Comparison of ENCODE assay signal across 9 cellular contexts in genomic region chr19:17289489-17289888, GRCh38. TPM values are rescaled to one million over a fixed set of nuclear protein-coding genes. Genes with fewer than 3 reads are reported as not detected.
A peak's percentile ranks its signal among the peaks of the same experiment; 100 is the strongest.
DNase-seq lines count a peak whose midpoint lies in the region; ATAC-seq and TF ChIP-seq lines count a peak whose summit lies in the region.
"Had no signal": no experiment of that assay in that cellular context is flagged by ENCODE, and none has a peak within 500 bp of the region (broad histone marks: within the 10 kb centered on the region; RNA-seq: fewer than 3 reads in every experiment).

No MANE protein-coding gene starts in this region.

- no peak overlapping the region for H3K27ac ChIP-seq in PC-3 (ENCODE audit: low read length)
- H3K27ac ChIP-seq in colonic mucosa = no peak overlapping the region
- H3K27ac ChIP-seq in lower lobe of right lung = no peak overlapping the region
- H3K27ac ChIP-seq in uterus = no peak overlapping the region
- H3K27ac ChIP-seq: 22Rv1 had no signal

- H3K4me2 ChIP-seq in PC-3 (ENCODE audit: low read length) = no peak overlapping the region

- H3K9ac ChIP-seq in PC-3 (ENCODE audit: low read length) = no peak overlapping the region
- H3K9ac ChIP-seq in colonic mucosa (ENCODE audit: low read depth in 2 of 2, low read length in 2 of 2) = no peak overlapping the region

- H3K27me3 ChIP-seq in PC-3 (ENCODE audit: low read length) = no peaks in the 10 kb centered on the region
- H3K27me3 ChIP-seq in colonic mucosa = no peaks in the 10 kb centered on the region
- H3K27me3 ChIP-seq in lower lobe of right lung (ENCODE audit: low read depth) = no peaks in the 10 kb centered on the region
- no peaks in the 10 kb centered on the region for H3K27me3 ChIP-seq in uterus

- H3K4me3 ChIP-seq in PC-3 (ENCODE audit: low read length) (no peak overlapping the region), colonic mucosa (no peak overlapping the region), lower lobe of right lung (no peak overlapping the region), uterus (no peak overlapping the region)

- TF ChIP-seq CTCF in PC-3 (conservative IDR thresholded peaks at IDR 0.05; ENCODE audit: low read depth, low read length) = no peak
- no peak for TF ChIP-seq CTCF in colonic mucosa (IDR thresholded peaks at IDR 0.05)
- no peak for TF ChIP-seq CTCF in lower lobe of right lung (IDR thresholded peaks at IDR 0.05)
- no peak for TF ChIP-seq CTCF in uterus (IDR thresholded peaks at IDR 0.05)
- TF ChIP-seq CTCF in omental fat pad (IDR thresholded peaks at IDR 0.05) = no peak

- ATAC-seq in PC-3 = peak; percentile 42; the same call in 1 of the 2 replicates
- ATAC-seq in lower lobe of right lung = no peak
- no peak for ATAC-seq in omental fat pad (ENCODE audit: low FRiP score)
- ATAC-seq in HG02610 (IDR thresholded peaks at IDR 0.05; ENCODE audit: unreplicated experiment) = no peak

- no peaks in the 10 kb centered on the region for H3K4me1 ChIP-seq in PC-3 (ENCODE audit: insufficient read depth, low read length)
- no peaks in the 10 kb centered on the region for H3K4me1 ChIP-seq in colonic mucosa
- peaks cover 12% of the 10 kb centered on the region for H3K4me1 ChIP-seq in lower lobe of right lung
- no peaks in the 10 kb centered on the region for H3K4me1 ChIP-seq in uterus

- H3K36me3 ChIP-seq in PC-3 (ENCODE audit: low read depth, low read length) (0 out of 2 replicates have a peak, but pooled peaks cover 5% of the 10 kb centered on the region), colonic mucosa (no peaks in the 10 kb centered on the region), lower lobe of right lung (no peaks in the 10 kb centered on the region), uterus (no peaks in the 10 kb centered on the region)

- CTCF ChIA-PET in PC-3 (lab: Charles Lee) = interaction anchor here (0.6 kb wide), 1 partner anchor 388 kb away, joined by 3 read pairs; no protein-coding TSS in a partner anchor

- H3F3A ChIP-seq in PC-3 (ENCODE audit: low read length, unreplicated experiment) = no peaks in the 10 kb centered on the region

- DNase-seq in DMS 273 (lab: John Stamatoyannopoulos, UW; ENCODE audit: unreplicated experiment) = peak; percentile 64
- DNase-seq in DMS 273 treated with DMSO at 0.1 percent for 48 hours (lab: John Stamatoyannopoulos, UW) = no peak
- DNase-seq in PC-3 = peak; percentile 24
- peak; percentile 68 for DNase-seq in colonic mucosa
- DNase-seq in lower lobe of right lung = peak; percentile 80
- DNase-seq in uterus = peak; percentile 57 to 65
- no peak for DNase-seq in omental fat pad (ENCODE audit: low spot score)

- H2AFZ ChIP-seq in PC-3 (ENCODE audit: low read length) = no peak overlapping the region

- POLR2A ChIA-PET in PC-3 (lab: Charles Lee; ENCODE audit: unreplicated experiment) = no interaction called here

- no peaks in the 10 kb centered on the region for H4K20me1 ChIP-seq in PC-3 (ENCODE audit: low read length)

- H3K9me3 ChIP-seq in PC-3 (ENCODE audit: low read length) = no peaks in the 10 kb centered on the region
- no peaks in the 10 kb centered on the region for H3K9me3 ChIP-seq in colonic mucosa
- H3K9me3 ChIP-seq in lower lobe of right lung = no peaks in the 10 kb centered on the region
- no peaks in the 10 kb centered on the region for H3K9me3 ChIP-seq in uterus

- TF ChIP-seq POLR2A in uterus (IDR thresholded peaks at IDR 0.05) = no peak

- BruUV-seq in PC-3 (replicated peaks; lab: Mats Ljungman, UMichigan) = no TSS peak

- intact Hi-C loops in PC-3 (cut with micrococcal nuclease) = no loop called here
- intact Hi-C loops in colonic mucosa (cut with DNase I) = no loop called here
- intact Hi-C loops in lower lobe of right lung (cut with DNase I) = loop anchor here (10.0 kb wide), 1 partner anchor 215 kb away; the partner anchor contains the start of genes HAUS8 and MYO9B
- intact Hi-C loops in uterus (cut with DNase I; ENCODE audit: low total_unique reads) = no loop called here

- no peaks in the 10 kb centered on the region for H3K79me2 ChIP-seq in PC-3 (ENCODE audit: low read length)

- no peaks in the 10 kb centered on the region for H3K9me2 ChIP-seq in PC-3 (replicated peaks; ENCODE audit: low read length)

RNA-seq across cellular contexts. Expression of gene ANKLE1, which starts 7.8 kb away (rescaled TPM):
- total RNA-seq in PC-3 (2014; rRNA removed) (2.2 and 3.1 TPM in 2 replicates), colonic mucosa (under 1 TPM; 0.27 to 0.44 TPM), lower lobe of right lung (0.92 TPM), uterus (1 to 10 TPM in 2 of 4 donors, not detected in 2; 1.6 to 2.4 TPM), omental fat pad (under 1 TPM; 0.47 to 0.82 (median 0.52) TPM)

RNA-seq across cellular contexts. Expression of gene ABHD8, which starts 13.7 kb away (rescaled TPM):
- total RNA-seq in PC-3 (2014; rRNA removed) = 42.4 and 53.8 TPM in 2 replicates
- total RNA-seq in colonic mucosa = 1 to 10 TPM; 4.3 to 5.2 TPM
- 19.5 TPM for total RNA-seq in lower lobe of right lung
- 100 to 1,000 TPM in 1 of 4 donors, 10 to 100 TPM in 2, 1 to 10 TPM in 1; 9.0 to 115 (median 19.2) TPM for total RNA-seq in uterus
- 10 to 100 TPM in 2 of 4 donors, 1 to 10 TPM in 2; 6.1 to 13.2 (median 11.1) TPM for total RNA-seq in omental fat pad

RNA-seq across cellular contexts. Expression of gene MRPL34, which starts 16.2 kb away (rescaled TPM):
- 191 and 206 TPM in 2 replicates for total RNA-seq in PC-3 (2014; rRNA removed)
- 100 to 1,000 TPM; 127 to 184 TPM for total RNA-seq in colonic mucosa
- 68.3 TPM for total RNA-seq in lower lobe of right lung
- 100 to 1,000 TPM in 2 of 4 donors, 10 to 100 TPM in 2; 30.9 to 289 (median 97.2) TPM for total RNA-seq in uterus
- 100 to 1,000 TPM in 3 of 4 donors, 10 to 100 TPM in 1; 87.9 to 134 (median 119) TPM for total RNA-seq in omental fat pad

RNA-seq across cellular contexts. Expression of gene DDA1, which starts 19.9 kb away (rescaled TPM):
- total RNA-seq in PC-3 (2014; rRNA removed) (85.0 and 87.9 TPM in 2 replicates), colonic mucosa (10 to 100 TPM; 39.1 to 45.0 TPM), lower lobe of right lung (32.2 TPM), uterus (10 to 100 TPM in 2 of 4 donors, 1 to 10 TPM in 2; 2.8 to 22.2 (median 8.9) TPM), omental fat pad (10 to 100 TPM in 3 of 4 donors, 1 to 10 TPM in 1; 4.6 to 44.4 (median 23.8) TPM)

RNA-seq across cellular contexts. Expression of gene BABAM1, which starts 22.2 kb away (rescaled TPM):
- total RNA-seq in PC-3 (2014; rRNA removed) (196 and 214 TPM in 2 replicates), colonic mucosa (10 to 100 TPM; 73.7 to 94.7 TPM), lower lobe of right lung (58.4 TPM), uterus (100 to 1,000 TPM in 2 of 4 donors, 10 to 100 TPM in 2; 58.1 to 240 (median 97.2) TPM), omental fat pad (10 to 100 TPM; 46.0 to 62.1 (median 59.1) TPM)

Comparison
In these comparisons a context has a peak if more than half of its experiments do, and no peak if none do; other contexts are left out.
1. DNase-seq: peak in DMS 273 (single experiment), PC-3 (single experiment), colonic mucosa (single experiment), lower lobe of right lung (single experiment) and uterus (2 of 2); none in DMS 273 treated with DMSO at 0.1 percent for 48 hours (single experiment) and omental fat pad (single experiment).